ENCODE assay signal across 7 cellular contexts in the genomic region with DNA sequence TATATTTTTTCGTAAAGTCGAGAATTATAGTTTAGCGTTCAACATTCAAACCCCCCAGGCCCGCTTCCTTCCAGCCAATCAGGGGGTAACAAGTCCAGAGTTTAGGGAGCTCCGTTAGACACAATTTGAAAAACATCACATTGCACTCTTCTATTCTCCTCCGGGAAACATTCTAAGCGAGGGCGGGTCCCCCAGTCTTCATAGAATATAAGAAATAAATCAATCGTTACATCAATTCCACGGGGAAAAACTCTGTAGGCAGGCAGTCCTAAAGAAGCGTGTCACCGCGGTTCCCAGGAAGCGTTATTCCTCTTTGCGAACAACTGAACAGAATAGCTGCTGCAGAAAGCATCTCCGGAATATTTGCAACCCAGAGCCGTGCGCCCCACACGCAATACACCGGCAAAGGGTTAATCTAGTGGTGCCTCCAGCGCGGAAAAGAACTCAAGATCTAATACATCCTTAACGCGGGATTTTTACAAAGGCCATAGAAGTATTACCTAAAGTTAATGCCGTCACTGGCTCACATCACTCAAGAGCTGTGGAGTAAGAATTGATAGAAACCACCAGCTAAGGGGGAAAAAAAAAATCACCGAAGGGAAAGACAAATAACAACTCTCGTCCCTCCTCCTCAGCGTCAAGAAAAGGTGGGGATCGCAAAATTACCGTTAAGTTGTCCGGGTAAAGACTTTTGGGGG.
DNase-seq lines count a peak whose midpoint lies in the region; ATAC-seq and TF ChIP-seq lines count a peak whose summit lies in the region.

No MANE protein-coding gene starts in this region.

- peaks cover 10% of the 10 kb centered on the region for H3K27me3 Mint-ChIP-seq in activated CD4-positive, alpha-beta memory T cell treated with anti-CD3 and anti-CD28 coated beads for 36 hours
- peaks cover 0 to 3% of the 10 kb centered on the region in 2 donors for H3K27me3 Mint-ChIP-seq in natural killer cell (ENCODE audit: low read depth in 2 of 2)

- H3K36me3 ChIP-seq in urinary bladder (ENCODE audit: insufficient read depth) = no peaks in the 10 kb centered on the region

- H3K4me1 Mint-ChIP-seq in activated CD4-positive, alpha-beta memory T cell treated with anti-CD3 and anti-CD28 coated beads for 36 hours (ENCODE audit: low read depth) = peaks cover 44% of the 10 kb centered on the region
- peaks cover 44 to 68% of the 10 kb centered on the region in 2 donors for H3K4me1 Mint-ChIP-seq in natural killer cell

- intact Hi-C loops in activated CD4-positive, alpha-beta memory T cell treated with anti-CD3 and anti-CD28 coated beads for 36 hours (cut with micrococcal nuclease) = loop anchor here (5.0 to 10.0 kb wide), 4 partner anchors 347 to 1502 kb away; partner anchors contain the start of genes CAB39L, SETDB2 and WDFY2
- intact Hi-C loops in natural killer cell (cut with micrococcal nuclease) = loop anchor here (5.0 kb wide), 4 partner anchors 83 to 1722 kb away; partner anchors contain the start of genes DHRS12, PHF11 and TRIM13

- no peak overlapping the region for H3K27ac ChIP-seq in urinary bladder (ENCODE audit: low read depth)

- under 1% methylated on average over 31 of the region's 31 CpGs for WGBS in urinary bladder

- POLR2A ChIA-PET in activated CD4-positive, alpha-beta memory T cell treated with anti-CD3 and anti-CD28 coated beads for 36 hours (lab: Charles Lee) = interaction anchor here (0.7 to 6.3 kb wide), 10 partner anchors 14 to 832 kb away, joined by 3 to 132 read pairs (median 4); partner anchors contain the start of gene TRIM13

- ATAC-seq in natural killer cell = peak; percentile 21 to 34 (median 34)

- DNase-seq in NCI-H1417 (lab: John Stamatoyannopoulos, UW) = peak; percentile 54 to 87 (median 87)
- DNase-seq in activated CD4-positive, alpha-beta memory T cell treated with anti-CD3 and anti-CD28 coated beads for 36 hours = peak; percentile 43
- peak; percentile 63 to 80 for DNase-seq in erythroblast (lab: John Stamatoyannopoulos, UW)
- DNase-seq in natural killer cell = peak; percentile 30
- no peak for DNase-seq in NCI-H2196 (lab: John Stamatoyannopoulos, UW; ENCODE audit: unreplicated experiment)

- peak overlapping the region; percentile 99 for H3K4me3 Mint-ChIP-seq in activated CD4-positive, alpha-beta memory T cell treated with anti-CD3 and anti-CD28 coated beads for 36 hours
- H3K4me3 Mint-ChIP-seq in natural killer cell = peak overlapping the region; percentile 99

- H3K9me3 Mint-ChIP-seq in activated CD4-positive, alpha-beta memory T cell treated with anti-CD3 and anti-CD28 coated beads for 36 hours = no peaks in the 10 kb centered on the region
- no peaks in the 10 kb centered on the region for H3K9me3 Mint-ChIP-seq in natural killer cell

- no peak for TF ChIP-seq CTCF in natural killer cell (IDR thresholded peaks at IDR 0.05)

- no peak for TF ChIP-seq POLR2A in erythroblast (IDR thresholded peaks at IDR 0.05; ENCODE audit: low read length)

- H3K4me1 ChIP-seq in urinary bladder (ENCODE audit: insufficient read depth) = no peaks in the 10 kb centered on the region

- CTCF ChIA-PET in activated CD4-positive, alpha-beta memory T cell treated with anti-CD3 and anti-CD28 coated beads for 36 hours (lab: Charles Lee) = interaction anchor here (0.5 to 5.9 kb wide), 14 partner anchors 11 to 1237 kb away, joined by 3 to 51 read pairs (median 4); partner anchors contain the start of genes SPRYD7 and TRIM13

- H3K4me3 ChIP-seq in GM08714 (ENCODE audit: low read length) (peak overlapping the region; percentile 92), urinary bladder (ENCODE audit: low read depth, low read length) (peak overlapping the region; percentile 78)

- H3K27ac Mint-ChIP-seq in activated CD4-positive, alpha-beta memory T cell treated with anti-CD3 and anti-CD28 coated beads for 36 hours = peak overlapping the region; percentile 100
- peak overlapping the region; percentile 96 to 97 for H3K27ac Mint-ChIP-seq in natural killer cell

- H3K36me3 Mint-ChIP-seq in activated CD4-positive, alpha-beta memory T cell treated with anti-CD3 and anti-CD28 coated beads for 36 hours = peaks cover 23% of the 10 kb centered on the region
- peaks cover 16% of the 10 kb centered on the region for H3K36me3 Mint-ChIP-seq in natural killer cell
